ENCODE assay signal across 12 cellular contexts in genomic region chr19:44930088-44930487, GRCh38. TPM values are rescaled to one million over a fixed set of nuclear protein-coding genes. Genes with fewer than 3 reads are reported as not detected.
"Had no signal": no experiment of that assay in that cellular context is flagged by ENCODE, and none has a peak within 500 bp of the region (broad histone marks: within the 10 kb centered on the region; RNA-seq: fewer than 3 reads in every experiment).

No MANE protein-coding gene starts in this region.

- H2AFZ ChIP-seq: GM23248 had no signal

- FAIRE-seq: HTR-8/SVneo had no signal

- ATAC-seq: HCT116 had no signal

- H3K4me2 ChIP-seq: KMS-11 had no signal

- H3K4me3 ChIP-seq: GM23248, HAP-1 had no signal

- H3K9me3 ChIP-seq: HAP-1 had no signal

- DNase-seq: GM23248, GOT3, H7, HFFc6, KBM-7 had no signal

- H3K27ac ChIP-seq: GM23248, KMS-11 had no signal

- H3K36me3 ChIP-seq: HAP-1 had no signal

- H3K9ac ChIP-seq: GM23248, KMS-11 had no signal

RNA-seq across cellular contexts. Expression of gene APOC4, which starts 11.9 kb away (rescaled TPM):
- total RNA-seq: GM23248, H4, H7, HFFc6, HT-29 had no signal
- polyA plus RNA-seq: GM23248, IgD-negative memory B cell had no signal

RNA-seq across cellular contexts. Expression of gene APOC1, which starts 15.7 kb away (rescaled TPM):
- total RNA-seq: GM23248, H4 had no signal
- polyA plus RNA-seq: IgD-negative memory B cell had no signal

RNA-seq across cellular contexts. Expression of gene APOC2, which starts 15.8 kb away (rescaled TPM):
- total RNA-seq: GM23248, H4, H7, HFFc6, HT-29 had no signal
- polyA plus RNA-seq: GM23248, IgD-negative memory B cell had no signal

RNA-seq across cellular contexts. Expression of gene APOE, which starts 24.5 kb away (rescaled TPM):
- polyA plus RNA-seq: IgD-negative memory B cell had no signal
